Comparison of ENCODE assay signal across 1 cellular context in genomic region chr4:128241425-128241913, GRCh38.
TF ChIP-seq lines count a peak whose summit lies in the region.

No MANE protein-coding gene starts in this region.

TF ChIP-seq in IMR-90, 13 proteins besides CTCF, POLR2A, EP300 and RAD21 (continued from another document):
- TF ChIP-seq, protein P1, sequence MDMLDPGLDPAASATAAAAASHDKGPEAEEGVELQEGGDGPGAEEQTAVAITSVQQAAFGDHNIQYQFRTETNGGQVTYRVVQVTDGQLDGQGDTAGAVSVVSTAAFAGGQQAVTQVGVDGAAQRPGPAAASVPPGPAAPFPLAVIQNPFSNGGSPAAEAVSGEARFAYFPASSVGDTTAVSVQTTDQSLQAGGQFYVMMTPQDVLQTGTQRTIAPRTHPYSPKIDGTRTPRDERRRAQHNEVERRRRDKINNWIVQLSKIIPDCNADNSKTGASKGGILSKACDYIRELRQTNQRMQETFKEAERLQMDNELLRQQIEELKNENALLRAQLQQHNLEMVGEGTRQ (IDR thresholded peaks at IDR 0.05; ENCODE audit: low read depth, low read length), result peak; percentile 89
- TF ChIP-seq RFX5 (IDR thresholded peaks at IDR 0.05; ENCODE audit: low read depth, low read length) (no peak), NFE2L2 (IDR thresholded peaks at IDR 0.05; ENCODE audit: low read depth, low read length) (peak; percentile 72; the same call in 1 of the 2 replicates), ELK1 (IDR thresholded peaks at IDR 0.05; ENCODE audit: borderline replicate concordance, low read depth, low read length) (no peak), MXI1 (IDR thresholded peaks at IDR 0.05; ENCODE audit: borderline replicate concordance, low read depth, low read length) (peak; percentile 46; the same call in 1 of the 2 replicates)
